Comparison of ENCODE assay signal across 1 cellular context in the genomic region with DNA sequence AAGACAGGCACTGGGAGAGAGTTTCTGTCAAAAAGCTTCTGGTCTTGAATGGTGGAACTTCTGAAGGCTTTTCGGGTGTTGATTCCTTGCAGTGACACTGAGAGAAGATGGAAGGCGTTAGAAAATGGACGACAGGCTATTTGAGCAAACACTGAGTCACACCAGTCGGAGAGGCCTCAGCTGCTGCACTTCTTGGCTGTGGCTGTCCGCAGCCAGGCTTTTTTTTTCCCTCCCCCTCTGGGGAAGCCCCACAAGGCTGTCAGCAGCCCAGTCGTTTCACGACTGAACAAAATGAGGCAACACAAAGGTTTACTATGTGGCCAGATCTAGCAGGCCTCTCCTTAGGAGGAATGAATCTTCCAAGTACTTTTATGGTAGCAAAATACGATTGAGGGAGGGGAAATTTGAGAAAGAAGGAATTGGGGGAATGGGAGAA.
TF ChIP-seq lines count a peak whose summit lies in the region.

No MANE protein-coding gene starts in this region.

TF ChIP-seq in GM12878, 131 proteins besides CTCF, POLR2A, EP300 and RAD21 (continued from another document and continues in another):
- TF ChIP-seq, protein P1, sequence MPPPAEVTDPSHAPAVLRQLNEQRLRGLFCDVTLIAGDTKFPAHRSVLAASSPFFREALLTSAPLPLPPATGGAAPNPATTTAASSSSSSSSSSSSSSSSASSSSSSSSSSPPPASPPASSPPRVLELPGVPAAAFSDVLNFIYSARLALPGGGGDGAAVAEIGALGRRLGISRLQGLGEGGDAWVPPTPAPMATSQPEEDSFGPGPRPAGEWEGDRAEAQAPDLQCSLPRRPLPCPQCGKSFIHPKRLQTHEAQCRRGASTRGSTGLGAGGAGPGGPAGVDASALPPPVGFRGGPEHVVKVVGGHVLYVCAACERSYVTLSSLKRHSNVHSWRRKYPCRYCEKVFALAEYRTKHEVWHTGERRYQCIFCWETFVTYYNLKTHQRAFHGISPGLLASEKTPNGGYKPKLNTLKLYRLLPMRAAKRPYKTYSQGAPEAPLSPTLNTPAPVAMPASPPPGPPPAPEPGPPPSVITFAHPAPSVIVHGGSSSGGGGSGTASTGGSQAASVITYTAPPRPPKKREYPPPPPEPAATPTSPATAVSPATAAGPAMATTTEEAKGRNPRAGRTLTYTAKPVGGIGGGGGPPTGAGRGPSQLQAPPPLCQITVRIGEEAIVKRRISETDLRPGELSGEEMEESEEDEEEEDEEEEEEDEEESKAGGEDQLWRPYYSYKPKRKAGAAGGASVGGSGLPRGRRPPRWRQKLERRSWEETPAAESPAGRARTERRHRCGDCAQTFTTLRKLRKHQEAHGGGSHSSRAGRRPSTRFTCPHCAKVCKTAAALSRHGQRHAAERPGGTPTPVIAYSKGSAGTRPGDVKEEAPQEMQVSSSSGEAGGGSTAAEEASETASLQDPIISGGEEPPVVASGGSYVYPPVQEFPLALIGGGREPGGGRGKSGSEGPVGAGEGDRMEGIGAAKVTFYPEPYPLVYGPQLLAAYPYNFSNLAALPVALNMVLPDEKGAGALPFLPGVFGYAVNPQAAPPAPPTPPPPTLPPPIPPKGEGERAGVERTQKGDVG (CRISPR knock-in tag; IDR thresholded peaks at IDR 0.05): no peak
- TF ChIP-seq BMI1 (IDR thresholded peaks at IDR 0.05; ENCODE audit: borderline replicate concordance) (no peak), ZBED1 (IDR thresholded peaks at IDR 0.05; ENCODE audit: borderline replicate concordance) (peak; percentile 48; the same call in 1 of the 2 replicates), EGR1 (IDR thresholded peaks at IDR 0.05; ENCODE audit: borderline replicate concordance in 1 of 2, low read depth in 2 of 2, low read length in 2 of 2) (no peak), ZNF24 (IDR thresholded peaks at IDR 0.05) (no peak), EED (IDR thresholded peaks at IDR 0.05; ENCODE audit: low read depth) (peak; percentile 75), NR2C2 (IDR thresholded peaks at IDR 0.05; ENCODE audit: borderline replicate concordance, control insufficient read depth, insufficient read length, low read depth) (no peak), SMARCA5 (IDR thresholded peaks at IDR 0.05) (no peak), SPI1 (IDR thresholded peaks at IDR 0.05; ENCODE audit: borderline replicate concordance, insufficient read depth, low read depth, low read length) (no peak), SIX5 (IDR thresholded peaks at IDR 0.05; ENCODE audit: low read depth, low read length, severe bottlenecking) (no peak), MYB (IDR thresholded peaks at IDR 0.05; ENCODE audit: borderline replicate concordance, low read depth, low read length) (no peak), NRF1 (conservative IDR thresholded peaks at IDR 0.05; ENCODE audit: low read depth, low read length) (no peak), CHD4 (IDR thresholded peaks at IDR 0.05) (no peak), CHD2 (IDR thresholded peaks at IDR 0.05; ENCODE audit: borderline replicate concordance, low read depth, low read length) (peak; percentile 78), POU2F2 (IDR thresholded peaks at IDR 0.05; ENCODE audit: borderline replicate concordance, low read depth, low read length) (peak; percentile 53; the same call in 1 of the 3 replicates), ZSCAN29 (IDR thresholded peaks at IDR 0.05) (no peak), CBX3 (IDR thresholded peaks at IDR 0.05; ENCODE audit: borderline replicate concordance, low read depth) (no peak), MXI1 (IDR thresholded peaks at IDR 0.05; ENCODE audit: low read depth, low read length) (no peak), CBFB (IDR thresholded peaks at IDR 0.05; ENCODE audit: low read depth) (peak; percentile 47; the same call in 1 of the 2 replicates), FOXM1 (IDR thresholded peaks at IDR 0.05; ENCODE audit: low read depth, low read length) (no peak), IKZF1 (conservative IDR thresholded peaks at IDR 0.05) (peak; percentile 65), FOS (IDR thresholded peaks at IDR 0.05; ENCODE audit: borderline replicate concordance, extremely low read depth, insufficient read length) (no peak), KLF5 (IDR thresholded peaks at IDR 0.05; ENCODE audit: partially characterized antibody) (no peak), SUZ12 (IDR thresholded peaks at IDR 0.05; ENCODE audit: unreplicated experiment) (no peak), SIN3A (IDR thresholded peaks at IDR 0.05; ENCODE audit: low read depth, low read length) (no peak), FOXK2 (IDR thresholded peaks at IDR 0.05) (no peak), TBL1XR1 (IDR thresholded peaks at IDR 0.05; ENCODE audit: low read depth, low read length) (0 out of 2 replicates have a peak, but pooled peaks have one; percentile 23), TARDBP (IDR thresholded peaks at IDR 0.05; ENCODE audit: borderline replicate concordance) (0 out of 2 replicates have a peak, but pooled peaks have one; percentile 65), SMAD5 (IDR thresholded peaks at IDR 0.05; ENCODE audit: low read depth) (no peak), NFXL1 (IDR thresholded peaks at IDR 0.05; ENCODE audit: borderline replicate concordance) (no peak)
- TF ChIP-seq, protein P2, sequence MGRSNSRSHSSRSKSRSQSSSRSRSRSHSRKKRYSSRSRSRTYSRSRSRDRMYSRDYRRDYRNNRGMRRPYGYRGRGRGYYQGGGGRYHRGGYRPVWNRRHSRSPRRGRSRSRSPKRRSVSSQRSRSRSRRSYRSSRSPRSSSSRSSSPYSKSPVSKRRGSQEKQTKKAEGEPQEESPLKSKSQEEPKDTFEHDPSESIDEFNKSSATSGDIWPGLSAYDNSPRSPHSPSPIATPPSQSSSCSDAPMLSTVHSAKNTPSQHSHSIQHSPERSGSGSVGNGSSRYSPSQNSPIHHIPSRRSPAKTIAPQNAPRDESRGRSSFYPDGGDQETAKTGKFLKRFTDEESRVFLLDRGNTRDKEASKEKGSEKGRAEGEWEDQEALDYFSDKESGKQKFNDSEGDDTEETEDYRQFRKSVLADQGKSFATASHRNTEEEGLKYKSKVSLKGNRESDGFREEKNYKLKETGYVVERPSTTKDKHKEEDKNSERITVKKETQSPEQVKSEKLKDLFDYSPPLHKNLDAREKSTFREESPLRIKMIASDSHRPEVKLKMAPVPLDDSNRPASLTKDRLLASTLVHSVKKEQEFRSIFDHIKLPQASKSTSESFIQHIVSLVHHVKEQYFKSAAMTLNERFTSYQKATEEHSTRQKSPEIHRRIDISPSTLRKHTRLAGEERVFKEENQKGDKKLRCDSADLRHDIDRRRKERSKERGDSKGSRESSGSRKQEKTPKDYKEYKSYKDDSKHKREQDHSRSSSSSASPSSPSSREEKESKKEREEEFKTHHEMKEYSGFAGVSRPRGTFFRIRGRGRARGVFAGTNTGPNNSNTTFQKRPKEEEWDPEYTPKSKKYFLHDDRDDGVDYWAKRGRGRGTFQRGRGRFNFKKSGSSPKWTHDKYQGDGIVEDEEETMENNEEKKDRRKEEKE (IDR thresholded peaks at IDR 0.05): no peak
- TF ChIP-seq, protein P3, sequence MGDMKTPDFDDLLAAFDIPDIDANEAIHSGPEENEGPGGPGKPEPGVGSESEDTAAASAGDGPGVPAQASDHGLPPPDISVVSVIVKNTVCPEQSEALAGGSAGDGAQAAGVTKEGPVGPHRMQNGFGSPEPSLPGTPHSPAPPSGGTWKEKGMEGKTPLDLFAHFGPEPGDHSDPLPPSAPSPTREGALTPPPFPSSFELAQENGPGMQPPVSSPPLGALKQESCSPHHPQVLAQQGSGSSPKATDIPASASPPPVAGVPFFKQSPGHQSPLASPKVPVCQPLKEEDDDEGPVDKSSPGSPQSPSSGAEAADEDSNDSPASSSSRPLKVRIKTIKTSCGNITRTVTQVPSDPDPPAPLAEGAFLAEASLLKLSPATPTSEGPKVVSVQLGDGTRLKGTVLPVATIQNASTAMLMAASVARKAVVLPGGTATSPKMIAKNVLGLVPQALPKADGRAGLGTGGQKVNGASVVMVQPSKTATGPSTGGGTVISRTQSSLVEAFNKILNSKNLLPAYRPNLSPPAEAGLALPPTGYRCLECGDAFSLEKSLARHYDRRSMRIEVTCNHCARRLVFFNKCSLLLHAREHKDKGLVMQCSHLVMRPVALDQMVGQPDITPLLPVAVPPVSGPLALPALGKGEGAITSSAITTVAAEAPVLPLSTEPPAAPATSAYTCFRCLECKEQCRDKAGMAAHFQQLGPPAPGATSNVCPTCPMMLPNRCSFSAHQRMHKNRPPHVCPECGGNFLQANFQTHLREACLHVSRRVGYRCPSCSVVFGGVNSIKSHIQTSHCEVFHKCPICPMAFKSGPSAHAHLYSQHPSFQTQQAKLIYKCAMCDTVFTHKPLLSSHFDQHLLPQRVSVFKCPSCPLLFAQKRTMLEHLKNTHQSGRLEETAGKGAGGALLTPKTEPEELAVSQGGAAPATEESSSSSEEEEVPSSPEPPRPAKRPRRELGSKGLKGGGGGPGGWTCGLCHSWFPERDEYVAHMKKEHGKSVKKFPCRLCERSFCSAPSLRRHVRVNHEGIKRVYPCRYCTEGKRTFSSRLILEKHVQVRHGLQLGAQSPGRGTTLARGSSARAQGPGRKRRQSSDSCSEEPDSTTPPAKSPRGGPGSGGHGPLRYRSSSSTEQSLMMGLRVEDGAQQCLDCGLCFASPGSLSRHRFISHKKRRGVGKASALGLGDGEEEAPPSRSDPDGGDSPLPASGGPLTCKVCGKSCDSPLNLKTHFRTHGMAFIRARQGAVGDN (IDR thresholded peaks at IDR 0.05): peak; percentile 98
- TF ChIP-seq, protein P4, sequence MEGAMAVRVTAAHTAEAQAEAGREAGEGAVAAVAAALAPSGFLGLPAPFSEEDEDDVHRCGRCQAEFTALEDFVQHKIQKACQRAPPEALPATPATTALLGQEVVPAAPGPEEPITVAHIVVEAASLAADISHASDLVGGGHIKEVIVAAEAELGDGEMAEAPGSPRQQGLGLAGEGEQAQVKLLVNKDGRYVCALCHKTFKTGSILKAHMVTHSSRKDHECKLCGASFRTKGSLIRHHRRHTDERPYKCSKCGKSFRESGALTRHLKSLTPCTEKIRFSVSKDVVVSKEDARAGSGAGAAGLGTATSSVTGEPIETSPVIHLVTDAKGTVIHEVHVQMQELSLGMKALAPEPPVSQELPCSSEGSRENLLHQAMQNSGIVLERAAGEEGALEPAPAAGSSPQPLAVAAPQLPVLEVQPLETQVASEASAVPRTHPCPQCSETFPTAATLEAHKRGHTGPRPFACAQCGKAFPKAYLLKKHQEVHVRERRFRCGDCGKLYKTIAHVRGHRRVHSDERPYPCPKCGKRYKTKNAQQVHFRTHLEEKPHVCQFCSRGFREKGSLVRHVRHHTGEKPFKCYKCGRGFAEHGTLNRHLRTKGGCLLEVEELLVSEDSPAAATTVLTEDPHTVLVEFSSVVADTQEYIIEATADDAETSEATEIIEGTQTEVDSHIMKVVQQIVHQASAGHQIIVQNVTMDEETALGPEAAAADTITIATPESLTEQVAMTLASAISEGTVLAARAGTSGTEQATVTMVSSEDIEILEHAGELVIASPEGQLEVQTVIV (IDR thresholded peaks at IDR 0.05; ENCODE audit: borderline replicate concordance, partially characterized antibody): no peak
- TF ChIP-seq, protein P5, sequence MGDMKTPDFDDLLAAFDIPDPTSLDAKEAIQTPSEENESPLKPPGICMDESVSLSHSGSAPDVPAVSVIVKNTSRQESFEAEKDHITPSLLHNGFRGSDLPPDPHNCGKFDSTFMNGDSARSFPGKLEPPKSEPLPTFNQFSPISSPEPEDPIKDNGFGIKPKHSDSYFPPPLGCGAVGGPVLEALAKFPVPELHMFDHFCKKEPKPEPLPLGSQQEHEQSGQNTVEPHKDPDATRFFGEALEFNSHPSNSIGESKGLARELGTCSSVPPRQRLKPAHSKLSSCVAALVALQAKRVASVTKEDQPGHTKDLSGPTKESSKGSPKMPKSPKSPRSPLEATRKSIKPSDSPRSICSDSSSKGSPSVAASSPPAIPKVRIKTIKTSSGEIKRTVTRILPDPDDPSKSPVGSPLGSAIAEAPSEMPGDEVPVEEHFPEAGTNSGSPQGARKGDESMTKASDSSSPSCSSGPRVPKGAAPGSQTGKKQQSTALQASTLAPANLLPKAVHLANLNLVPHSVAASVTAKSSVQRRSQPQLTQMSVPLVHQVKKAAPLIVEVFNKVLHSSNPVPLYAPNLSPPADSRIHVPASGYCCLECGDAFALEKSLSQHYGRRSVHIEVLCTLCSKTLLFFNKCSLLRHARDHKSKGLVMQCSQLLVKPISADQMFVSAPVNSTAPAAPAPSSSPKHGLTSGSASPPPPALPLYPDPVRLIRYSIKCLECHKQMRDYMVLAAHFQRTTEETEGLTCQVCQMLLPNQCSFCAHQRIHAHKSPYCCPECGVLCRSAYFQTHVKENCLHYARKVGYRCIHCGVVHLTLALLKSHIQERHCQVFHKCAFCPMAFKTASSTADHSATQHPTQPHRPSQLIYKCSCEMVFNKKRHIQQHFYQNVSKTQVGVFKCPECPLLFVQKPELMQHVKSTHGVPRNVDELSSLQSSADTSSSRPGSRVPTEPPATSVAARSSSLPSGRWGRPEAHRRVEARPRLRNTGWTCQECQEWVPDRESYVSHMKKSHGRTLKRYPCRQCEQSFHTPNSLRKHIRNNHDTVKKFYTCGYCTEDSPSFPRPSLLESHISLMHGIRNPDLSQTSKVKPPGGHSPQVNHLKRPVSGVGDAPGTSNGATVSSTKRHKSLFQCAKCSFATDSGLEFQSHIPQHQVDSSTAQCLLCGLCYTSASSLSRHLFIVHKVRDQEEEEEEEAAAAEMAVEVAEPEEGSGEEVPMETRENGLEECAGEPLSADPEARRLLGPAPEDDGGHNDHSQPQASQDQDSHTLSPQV (IDR thresholded peaks at IDR 0.05): peak; percentile 96
- TF ChIP-seq, protein P6, sequence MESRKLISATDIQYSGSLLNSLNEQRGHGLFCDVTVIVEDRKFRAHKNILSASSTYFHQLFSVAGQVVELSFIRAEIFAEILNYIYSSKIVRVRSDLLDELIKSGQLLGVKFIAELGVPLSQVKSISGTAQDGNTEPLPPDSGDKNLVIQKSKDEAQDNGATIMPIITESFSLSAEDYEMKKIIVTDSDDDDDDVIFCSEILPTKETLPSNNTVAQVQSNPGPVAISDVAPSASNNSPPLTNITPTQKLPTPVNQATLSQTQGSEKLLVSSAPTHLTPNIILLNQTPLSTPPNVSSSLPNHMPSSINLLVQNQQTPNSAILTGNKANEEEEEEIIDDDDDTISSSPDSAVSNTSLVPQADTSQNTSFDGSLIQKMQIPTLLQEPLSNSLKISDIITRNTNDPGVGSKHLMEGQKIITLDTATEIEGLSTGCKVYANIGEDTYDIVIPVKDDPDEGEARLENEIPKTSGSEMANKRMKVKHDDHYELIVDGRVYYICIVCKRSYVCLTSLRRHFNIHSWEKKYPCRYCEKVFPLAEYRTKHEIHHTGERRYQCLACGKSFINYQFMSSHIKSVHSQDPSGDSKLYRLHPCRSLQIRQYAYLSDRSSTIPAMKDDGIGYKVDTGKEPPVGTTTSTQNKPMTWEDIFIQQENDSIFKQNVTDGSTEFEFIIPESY (IDR thresholded peaks at IDR 0.05): no peak
- TF ChIP-seq, protein P7, sequence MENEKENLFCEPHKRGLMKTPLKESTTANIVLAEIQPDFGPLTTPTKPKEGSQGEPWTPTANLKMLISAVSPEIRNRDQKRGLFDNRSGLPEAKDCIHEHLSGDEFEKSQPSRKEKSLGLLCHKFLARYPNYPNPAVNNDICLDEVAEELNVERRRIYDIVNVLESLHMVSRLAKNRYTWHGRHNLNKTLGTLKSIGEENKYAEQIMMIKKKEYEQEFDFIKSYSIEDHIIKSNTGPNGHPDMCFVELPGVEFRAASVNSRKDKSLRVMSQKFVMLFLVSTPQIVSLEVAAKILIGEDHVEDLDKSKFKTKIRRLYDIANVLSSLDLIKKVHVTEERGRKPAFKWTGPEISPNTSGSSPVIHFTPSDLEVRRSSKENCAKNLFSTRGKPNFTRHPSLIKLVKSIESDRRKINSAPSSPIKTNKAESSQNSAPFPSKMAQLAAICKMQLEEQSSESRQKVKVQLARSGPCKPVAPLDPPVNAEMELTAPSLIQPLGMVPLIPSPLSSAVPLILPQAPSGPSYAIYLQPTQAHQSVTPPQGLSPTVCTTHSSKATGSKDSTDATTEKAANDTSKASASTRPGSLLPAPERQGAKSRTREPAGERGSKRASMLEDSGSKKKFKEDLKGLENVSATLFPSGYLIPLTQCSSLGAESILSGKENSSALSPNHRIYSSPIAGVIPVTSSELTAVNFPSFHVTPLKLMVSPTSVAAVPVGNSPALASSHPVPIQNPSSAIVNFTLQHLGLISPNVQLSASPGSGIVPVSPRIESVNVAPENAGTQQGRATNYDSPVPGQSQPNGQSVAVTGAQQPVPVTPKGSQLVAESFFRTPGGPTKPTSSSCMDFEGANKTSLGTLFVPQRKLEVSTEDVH (IDR thresholded peaks at IDR 0.05; ENCODE audit: low read depth, partially characterized antibody): no peak
